16 cellular contexts compared by ENCODE assay signal in genomic region chr9:126159661-126160060, GRCh38.
A peak's percentile ranks its signal among the peaks of the same experiment; 100 is the strongest.
DNase-seq lines count a peak whose midpoint lies in the region; ATAC-seq and TF ChIP-seq lines count a peak whose summit lies in the region.
"Had no signal": no experiment of that assay in that cellular context is flagged by ENCODE, and none has a peak within 500 bp of the region (broad histone marks: within the 10 kb centered on the region; RNA-seq: fewer than 3 reads in every experiment).

No MANE protein-coding gene starts in this region.

- H3K36me3 Mint-ChIP-seq in neural progenitor cell (no peaks in the 10 kb centered on the region), immature natural killer cell (no peaks in the 10 kb centered on the region)
- H3K36me3 Mint-ChIP-seq: CD14-positive monocyte had no signal

- no peak overlapping the region for H2AFZ ChIP-seq in neural progenitor cell (replicated peaks)

- no peak overlapping the region for H3K9ac ChIP-seq in neural progenitor cell

- no peaks in the 10 kb centered on the region for H4K20me1 ChIP-seq in neural progenitor cell (ENCODE audit: low read depth)

- H3K4me2 ChIP-seq in neural progenitor cell, result no peak overlapping the region

- H3K79me2 ChIP-seq in neural progenitor cell (ENCODE audit: low read depth), result no peaks in the 10 kb centered on the region

- no peak for ATAC-seq in upper lobe of right lung

- H3K9me3 Mint-ChIP-seq in neural progenitor cell (peaks cover 3% of the 10 kb centered on the region), immature natural killer cell (no peaks in the 10 kb centered on the region)
- H3K9me3 Mint-ChIP-seq: CD14-positive monocyte had no signal

- DNase-seq in activated CD8-positive, alpha-beta memory T cell treated with anti-CD3 and anti-CD28 coated beads, Interleukin-2, amount 50 U/mL, for 48 hours, result peak; percentile 23
- DNase-seq in activated CD8-positive, alpha-beta memory T cell treated with anti-CD3 and anti-CD28 coated beads, Interleukin-2, amount 50 U/mL, for 4 hours, result no peak
- DNase-seq in SJCRH30 (no peak), neural progenitor cell (ENCODE audit: low spot score) (no peak), upper lobe of right lung (peak; percentile 35), NCI-H146 (lab: John Stamatoyannopoulos, UW) (no peak), epidermal melanocyte (ENCODE audit: insufficient read length, low spot score) (no peak), immature natural killer cell (no peak)
- DNase-seq: DMS 273 treated with DMSO at 0.1 percent for 48 hours, GDM1, NCI-H1105 treated with DMSO at 0.1 percent for 48 hours, NCI-H187, NCI-H345, SHP77 had no signal

- no peaks in the 10 kb centered on the region for H3F3A ChIP-seq in neural progenitor cell (ENCODE audit: low read depth)

- H3K36me3 ChIP-seq in SJCRH30 (no peaks in the 10 kb centered on the region), neural progenitor cell (no peaks in the 10 kb centered on the region), upper lobe of right lung (no peaks in the 10 kb centered on the region)
- H3K36me3 ChIP-seq: HAP-1 had no signal

- H3K4me3 ChIP-seq in SJCRH30 (no peak overlapping the region), neural progenitor cell (no peak overlapping the region), upper lobe of right lung (no peak overlapping the region)
- H3K4me3 ChIP-seq: HAP-1 had no signal

- H3K4me1 ChIP-seq in SJCRH30 (peaks cover 22% of the 10 kb centered on the region), neural progenitor cell (no peaks in the 10 kb centered on the region), upper lobe of right lung (no peaks in the 10 kb centered on the region)
- H3K4me1 ChIP-seq: HAP-1 had no signal

- no peak for TF ChIP-seq CTCF in neural progenitor cell (IDR thresholded peaks at IDR 0.05)
- TF ChIP-seq CTCF in upper lobe of right lung (IDR thresholded peaks at IDR 0.05), result no peak

- H3K27me3 Mint-ChIP-seq in neural progenitor cell (ENCODE audit: insufficient read depth, low read depth) (peaks cover 7% of the 10 kb centered on the region), immature natural killer cell (ENCODE audit: low read depth in 3 of 3) (peaks cover 2 to 5% (median 4%) of the 10 kb centered on the region in 3 donors)

- no peaks in the 10 kb centered on the region for H3K9me3 ChIP-seq in SJCRH30 (replicated peaks)
- H3K9me3 ChIP-seq in neural progenitor cell (ENCODE audit: low read depth), result no peaks in the 10 kb centered on the region
- no peaks in the 10 kb centered on the region for H3K9me3 ChIP-seq in upper lobe of right lung
- H3K9me3 ChIP-seq: HAP-1 had no signal

- intact Hi-C loops in upper lobe of right lung (cut with DNase I), result no loop called here

- H3K27ac ChIP-seq in SJCRH30 (peak overlapping the region; percentile 37), neural progenitor cell (no peak overlapping the region), upper lobe of right lung (no peak overlapping the region)

- H3K4me1 Mint-ChIP-seq in neural progenitor cell (peaks cover 30% of the 10 kb centered on the region), immature natural killer cell (no peaks in the 10 kb centered on the region)
- H3K4me1 Mint-ChIP-seq: CD14-positive monocyte had no signal

- H3K27ac Mint-ChIP-seq in neural progenitor cell (peak overlapping the region; percentile 63), immature natural killer cell (no peak overlapping the region)
- H3K27ac Mint-ChIP-seq: CD14-positive monocyte had no signal

- H3K27me3 ChIP-seq in SJCRH30 (no peaks in the 10 kb centered on the region), neural progenitor cell (no peaks in the 10 kb centered on the region), upper lobe of right lung (peaks cover 6% of the 10 kb centered on the region)

- H3K4me3 Mint-ChIP-seq in neural progenitor cell, result no peak overlapping the region
- no peak overlapping the region for H3K4me3 Mint-ChIP-seq in immature natural killer cell
- H3K4me3 Mint-ChIP-seq: CD14-positive monocyte had no signal

Comparison
In these comparisons a context has a peak if more than half of its experiments do, and no peak if none do; other contexts are left out.
1. DNase-seq: peak in activated CD8-positive, alpha-beta memory T cell treated with anti-CD3 and anti-CD28 coated beads, Interleukin-2, amount 50 U/mL, for 48 hours (single experiment) and upper lobe of right lung (single experiment); none in activated CD8-positive, alpha-beta memory T cell treated with anti-CD3 and anti-CD28 coated beads, Interleukin-2, amount 50 U/mL, for 4 hours (single experiment), SJCRH30 (0 of 2), neural progenitor cell (single experiment), NCI-H146 (single experiment), epidermal melanocyte (single experiment) and immature natural killer cell (0 of 3).